ENCODE assay signal across 19 cellular contexts in the genomic region with DNA sequence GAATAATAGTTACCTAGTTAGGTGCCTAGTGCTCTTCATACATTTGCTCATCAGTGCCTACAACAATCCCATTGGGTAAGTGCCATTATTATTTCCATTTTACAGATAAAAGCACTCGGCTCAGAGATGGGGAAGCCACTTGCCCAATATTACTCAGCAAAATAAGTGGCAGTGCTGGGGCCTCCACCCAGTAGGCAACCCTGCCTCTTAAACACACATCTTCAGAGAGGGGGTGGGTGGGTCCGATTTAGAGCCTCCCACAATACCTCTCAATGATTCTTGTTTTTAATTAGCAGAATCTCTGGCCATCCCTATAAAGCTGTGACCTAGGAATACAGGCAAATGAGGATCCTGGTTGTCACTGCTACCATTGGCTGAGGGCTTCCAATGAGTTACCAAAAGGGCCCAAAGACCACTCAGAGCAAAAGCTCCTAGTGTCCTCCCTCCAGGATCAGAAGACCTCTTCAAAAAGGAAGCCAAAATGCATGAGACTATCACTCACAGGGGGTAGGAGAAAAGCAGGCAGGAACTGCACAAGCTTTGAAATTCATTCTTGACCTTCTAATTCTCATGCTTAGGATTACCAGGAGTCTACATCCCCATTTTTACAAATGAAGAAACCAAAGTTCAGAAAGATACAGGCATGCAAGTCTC. TPM values are rescaled to one million over a fixed set of nuclear protein-coding genes. Genes with fewer than 3 reads are reported as not detected.
A peak's percentile ranks its signal among the peaks of the same experiment; 100 is the strongest.
DNase-seq lines count a peak whose midpoint lies in the region; ATAC-seq and TF ChIP-seq lines count a peak whose summit lies in the region.
"Had no signal": no experiment of that assay in that cellular context is flagged by ENCODE, and none has a peak within 500 bp of the region (broad histone marks: within the 10 kb centered on the region; RNA-seq: fewer than 3 reads in every experiment).

No MANE protein-coding gene starts in this region.

- ATAC-seq in GM18907 (IDR thresholded peaks at IDR 0.05; ENCODE audit: unreplicated experiment): peak; percentile 49
- peak; percentile 45 for ATAC-seq in HG02642 (IDR thresholded peaks at IDR 0.05; ENCODE audit: poor library complexity, unreplicated experiment)
- ATAC-seq in GM18505 (IDR thresholded peaks at IDR 0.05; ENCODE audit: unreplicated experiment): no peak
- ATAC-seq: left ventricle myocardium superior, PC-3 had no signal

- H3K27me3 Mint-ChIP-seq in dendritic cell treated with granulocyte-macrophage colony-stimulating factor and Interleukin-4, amounts not matched to agents 40 ng/mL and 50 ng/mL, for 4 days: no peaks in the 10 kb centered on the region
- H3K27me3 Mint-ChIP-seq: CD4-positive, CD25-positive, alpha-beta regulatory T cell had no signal

- no peak for TF ChIP-seq CTCF in spleen (IDR thresholded peaks at IDR 0.05 in 8 of 11, conservative IDR thresholded peaks at IDR 0.05 in 3 of 11)

- WGBS in spleen, 5 donors: 51 to 60% (median 53%) methylated on average over 2 of the region's 2 CpGs

- H3K36me3 Mint-ChIP-seq in dendritic cell treated with granulocyte-macrophage colony-stimulating factor and Interleukin-4, amounts not matched to agents 40 ng/mL and 50 ng/mL, for 4 days (ENCODE audit: low read depth): no peaks in the 10 kb centered on the region
- H3K36me3 Mint-ChIP-seq: CD4-positive, CD25-positive, alpha-beta regulatory T cell had no signal

- H3K4me3 Mint-ChIP-seq in dendritic cell treated with granulocyte-macrophage colony-stimulating factor and Interleukin-4, amounts not matched to agents 40 ng/mL and 50 ng/mL, for 4 days: no peak overlapping the region
- H3K4me3 Mint-ChIP-seq: CD4-positive, CD25-positive, alpha-beta regulatory T cell; neural crest cell had no signal

- peaks cover 15% of the 10 kb centered on the region for H3K4me1 Mint-ChIP-seq in dendritic cell treated with granulocyte-macrophage colony-stimulating factor and Interleukin-4, amounts not matched to agents 40 ng/mL and 50 ng/mL, for 4 days (ENCODE audit: low read depth)

- peaks cover 0 to 2% (median 0%) of the 10 kb centered on the region in 8 donors for H3K9me3 ChIP-seq in spleen

- H3K4me1 ChIP-seq in spleen: peaks cover 0 to 11% (median 0%) of the 10 kb centered on the region in 6 donors

- H3K27ac Mint-ChIP-seq in dendritic cell treated with granulocyte-macrophage colony-stimulating factor and Interleukin-4, amounts not matched to agents 40 ng/mL and 50 ng/mL, for 4 days: peak overlapping the region; percentile 15

- no peak overlapping the region for H3K4me3 ChIP-seq in spleen
- H3K4me3 ChIP-seq: hepatocyte had no signal

- intact Hi-C loops in dendritic cell treated with granulocyte-macrophage colony-stimulating factor and Interleukin-4, amounts not matched to agents 40 ng/mL and 50 ng/mL, for 4 days (cut with micrococcal nuclease): no loop called here
- intact Hi-C loops in spleen (cut with DNase I; ENCODE audit: low total_unique reads): no loop called here

- no peaks in the 10 kb centered on the region for H3K36me3 ChIP-seq in spleen

- H3K9me3 Mint-ChIP-seq in dendritic cell treated with granulocyte-macrophage colony-stimulating factor and Interleukin-4, amounts not matched to agents 40 ng/mL and 50 ng/mL, for 4 days: no peaks in the 10 kb centered on the region
- H3K9me3 Mint-ChIP-seq: CD4-positive, CD25-positive, alpha-beta regulatory T cell; neural crest cell had no signal

- H3K27me3 ChIP-seq in spleen (replicated peaks in 1 of 7): no peaks in the 10 kb centered on the region
- H3K27me3 ChIP-seq: hepatocyte had no signal

- TF ChIP-seq POLR2A in spleen (IDR thresholded peaks at IDR 0.05) (no peak), GM18505 (IDR thresholded peaks at IDR 0.05; ENCODE audit: borderline replicate concordance, extremely low read depth, insufficient read depth, insufficient read length) (no peak)

- peak overlapping the region in 3 of 8 donors; percentile 20 to 61 (median 49) for H3K27ac ChIP-seq in spleen
- H3K27ac ChIP-seq: hepatocyte had no signal

- DNase-seq in spleen (peak; percentile 6), occipital lobe (lab: John Stamatoyannopoulos, UW) (no peak), activated gamma-delta T cell (lab: John Stamatoyannopoulos, UW) (no peak)
- DNase-seq: activated CD4-positive, alpha-beta T cell treated with anti-CD3 and anti-CD28 coated beads for 1 hour; activated T-cell treated with anti-CD3 and anti-CD28 coated beads, Interleukin-2, amount 50 U/mL, for 1 hour; EL; left ventricle myocardium superior; NCI-H226; PC-3 had no signal

RNA-seq across cellular contexts. Expression of gene UBE2D2, which starts 36.1 kb away (rescaled TPM):
- total RNA-seq in spleen (100 to 1,000 TPM in 2 of 7 donors, 10 to 100 TPM in 5; 64.3 to 120 (median 94.3) TPM), occipital lobe (124 TPM)
- 100 to 1,000 TPM; 101 to 132 (median 103) TPM for polyA plus RNA-seq in spleen

RNA-seq across cellular contexts. Expression of gene STING1, which starts 42.5 kb away (rescaled TPM):
- total RNA-seq in spleen (100 to 1,000 TPM in 6 of 7 donors, 10 to 100 TPM in 1; 99.7 to 166 (median 130) TPM), occipital lobe (3.6 TPM)
- polyA plus RNA-seq in spleen: 10 to 100 TPM; 24.2 to 49.8 (median 43.6) TPM

RNA-seq across cellular contexts. Expression of gene SMIM33, which starts 54.3 kb away (rescaled TPM):
- total RNA-seq in spleen: under 1 TPM in 1 of 7 donors, not detected in 6; 0.24 TPM
- polyA plus RNA-seq in spleen: under 1 TPM in 1 of 3 donors, not detected in 2; 0.03 TPM
- total RNA-seq in occipital lobe: not detected
- total RNA-seq: epithelial cell of proximal tubule, hepatocyte, left ventricle myocardium superior, neural crest cell, PC-3, skeletal muscle tissue, subcutaneous adipose tissue had no signal
- polyA plus RNA-seq: hepatocyte had no signal

Comparison
In these comparisons a context has a peak if more than half of its experiments do, and no peak if none do; other contexts are left out.
1. RNA of gene STING1, which starts 42.5 kb away (total RNA-seq): 99.7 to 166 TPM in spleen; 3.6 TPM in occipital lobe (single experiment); every median in the first group is over 10 times any median in the second.